Comparison of ENCODE assay signal across 8 cellular contexts in the genomic region with DNA sequence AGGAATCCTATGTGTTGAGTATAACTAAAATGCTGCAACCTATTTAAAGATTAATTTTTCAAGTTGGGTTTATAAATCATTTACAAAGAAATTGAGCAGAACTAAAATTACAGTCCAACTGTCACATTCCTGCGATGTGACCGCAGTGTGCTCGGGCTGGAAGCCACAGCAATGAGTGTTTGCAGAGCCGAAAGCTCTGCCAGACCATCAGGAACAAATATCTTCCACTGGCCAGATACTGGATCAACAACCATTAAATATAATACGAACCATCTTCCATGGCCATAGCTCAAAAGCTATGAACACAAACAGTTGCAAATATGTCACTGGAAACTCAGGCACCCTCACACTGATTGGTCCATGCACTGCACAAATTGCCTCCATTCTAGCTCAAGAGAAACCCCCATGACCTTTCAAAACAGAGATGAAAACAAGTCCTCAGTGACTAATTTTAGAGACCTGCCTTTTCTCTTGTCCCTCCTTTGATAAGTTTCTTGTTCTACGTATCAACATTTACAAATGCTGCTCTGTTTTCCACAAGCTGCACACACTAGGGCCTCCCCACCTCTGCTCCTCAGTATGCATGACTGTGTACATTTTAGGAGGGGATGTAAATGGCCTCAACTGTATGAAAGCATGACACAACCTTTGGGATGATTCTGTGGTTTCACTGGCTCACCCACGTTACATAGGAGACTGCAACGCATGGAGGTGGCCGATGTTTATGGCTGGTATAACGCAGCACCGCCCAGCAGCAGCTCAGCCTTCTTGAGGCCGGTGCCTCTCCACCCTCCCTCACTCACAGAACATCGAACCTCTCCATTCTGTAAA.
DNase-seq lines count a peak whose midpoint lies in the region; ATAC-seq and TF ChIP-seq lines count a peak whose summit lies in the region.
"Had no signal": no experiment of that assay in that cellular context is flagged by ENCODE, and none has a peak within 500 bp of the region (broad histone marks: within the 10 kb centered on the region; RNA-seq: fewer than 3 reads in every experiment).

No MANE protein-coding gene starts in this region.

- no peaks in the 10 kb centered on the region for H3K9me3 ChIP-seq in T-helper 17 cell (ENCODE audit: control insufficient read depth, low read length, poor library complexity, severe bottlenecking)

- DNase-seq in HS-27A (ENCODE audit: low read depth) (peak; percentile 59), T-helper 17 cell (no peak), foreskin fibroblast (peak; percentile 85 to 93), DMS 273 (lab: John Stamatoyannopoulos, UW; ENCODE audit: unreplicated experiment) (no peak), NCI-H128 (lab: John Stamatoyannopoulos, UW; ENCODE audit: unreplicated experiment) (no peak)
- DNase-seq in stimulated activated CD4-positive, alpha-beta T cell treated with anti-CD3 and anti-CD28 coated beads, Interleukin-4, amount 100 ng/mL, for 24 hours, result peak; percentile 22
- DNase-seq: hippocampal formation had no signal

- H3K36me3 Mint-ChIP-seq in T-helper 17 cell (ENCODE audit: low read depth), result peaks cover 4% of the 10 kb centered on the region

- H3K4me1 Mint-ChIP-seq in T-helper 17 cell, result peaks cover 13% of the 10 kb centered on the region

- ATAC-seq in T-helper 17 cell (peak; percentile 79), HG03439 (IDR thresholded peaks at IDR 0.05; ENCODE audit: unreplicated experiment) (no peak)

- peak overlapping the region; percentile 68 for H3K4me3 Mint-ChIP-seq in T-helper 17 cell

- H3K27ac Mint-ChIP-seq in T-helper 17 cell, result peak overlapping the region; percentile 92

- no peak overlapping the region for H3K4me3 ChIP-seq in foreskin fibroblast (ENCODE audit: low read depth in 1 of 2, low read length in 2 of 2)

- no peak for TF ChIP-seq CTCF in foreskin fibroblast (IDR thresholded peaks at IDR 0.05; ENCODE audit: low read depth, low read length)

- H3K27me3 Mint-ChIP-seq in T-helper 17 cell, result no peaks in the 10 kb centered on the region

Comparison
In these comparisons a context has a peak if more than half of its experiments do, and no peak if none do; other contexts are left out.
1. DNase-seq: peak in HS-27A (single experiment), foreskin fibroblast (2 of 2) and stimulated activated CD4-positive, alpha-beta T cell treated with anti-CD3 and anti-CD28 coated beads, Interleukin-4, amount 100 ng/mL, for 24 hours (single experiment); none in T-helper 17 cell (0 of 3), DMS 273 (single experiment) and NCI-H128 (single experiment).